Comparison of ENCODE assay signal across 13 cellular contexts in the genomic region with DNA sequence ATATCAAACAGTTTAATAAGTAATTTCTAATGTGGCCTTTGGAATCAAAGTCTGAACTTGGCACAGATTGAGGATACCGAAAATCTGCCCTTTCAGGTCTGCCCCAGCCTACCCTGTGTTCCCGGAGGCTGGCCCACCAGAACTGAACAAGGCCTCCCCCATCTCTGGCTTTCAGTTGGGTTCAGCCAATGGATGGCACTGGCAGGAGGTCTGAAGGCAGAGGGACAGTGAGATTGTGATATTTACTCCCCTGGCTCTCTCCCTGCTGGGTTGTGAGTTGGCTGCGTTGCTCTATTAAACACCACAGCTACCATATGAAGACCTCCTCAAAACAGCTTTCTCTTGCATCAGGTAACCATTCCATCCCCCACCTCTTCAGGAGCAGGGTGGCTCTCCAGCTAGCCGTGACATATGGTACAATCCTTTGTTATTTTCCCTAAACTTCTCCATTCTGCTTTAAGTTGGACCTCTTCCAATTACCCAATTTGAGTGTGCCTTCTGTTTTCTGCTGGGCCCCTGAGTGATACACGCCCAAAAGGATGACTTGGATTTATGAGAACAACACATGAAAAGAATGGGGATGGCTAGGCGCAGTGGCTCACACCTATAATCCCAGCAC. TPM values are rescaled to one million over a fixed set of nuclear protein-coding genes. Genes with fewer than 3 reads are reported as not detected.
DNase-seq lines count a peak whose midpoint lies in the region; ATAC-seq and TF ChIP-seq lines count a peak whose summit lies in the region.
"Had no signal": no experiment of that assay in that cellular context is flagged by ENCODE, and none has a peak within 500 bp of the region (broad histone marks: within the 10 kb centered on the region; RNA-seq: fewer than 3 reads in every experiment).

No MANE protein-coding gene starts in this region.

- H3K27me3 ChIP-seq in OCI-LY1 (ENCODE audit: insufficient read depth, low read length) (no peaks in the 10 kb centered on the region), subcutaneous abdominal adipose tissue (ENCODE audit: control insufficient read depth in 5 of 5, insufficient read depth in 4 of 5, low read length in 5 of 5) (no peaks in the 10 kb centered on the region), transverse colon (no peaks in the 10 kb centered on the region)
- H3K27me3 ChIP-seq: ascending aorta had no signal

- H3K9ac ChIP-seq in OCI-LY1 (ENCODE audit: low read length) (no peak overlapping the region; the same call in 1 of the 2 replicates), subcutaneous abdominal adipose tissue (ENCODE audit: low read length in 5 of 5) (peak overlapping the region in 2 of 5 donors; percentile 4 to 35)

- H3F3A ChIP-seq in OCI-LY1 (ENCODE audit: insufficient read depth, low read length), result 0 out of 2 replicates have a peak, but pooled peaks cover 5% of the 10 kb centered on the region

- no peak for TF ChIP-seq POLR2A in transverse colon (IDR thresholded peaks at IDR 0.05)

- TF ChIP-seq CTCF in OCI-LY1 (IDR thresholded peaks at IDR 0.05; ENCODE audit: low read length), result no peak
- no peak for TF ChIP-seq CTCF in fibroblast of mammary gland (conservative IDR thresholded peaks at IDR 0.05; ENCODE audit: control insufficient read depth, insufficient read depth, low read depth, low read length)
- TF ChIP-seq CTCF in transverse colon (IDR thresholded peaks at IDR 0.05), result no peak

- no peak overlapping the region for H2AFZ ChIP-seq in OCI-LY1 (ENCODE audit: low read length)

- no peaks in the 10 kb centered on the region for H3K9me2 ChIP-seq in OCI-LY1 (ENCODE audit: low read depth, low read length)

- TF ChIP-seq EP300 in transverse colon (IDR thresholded peaks at IDR 0.05; ENCODE audit: low read depth), result no peak

- peak overlapping the region; percentile 96 for H3K27ac ChIP-seq in OCI-LY1 (ENCODE audit: low read depth, low read length, poor library complexity, severe bottlenecking)
- peak overlapping the region; percentile 3 for H3K27ac ChIP-seq in subcutaneous abdominal adipose tissue (ENCODE audit: low read depth, low read length)
- no peak overlapping the region for H3K27ac ChIP-seq in transverse colon
- H3K27ac ChIP-seq: ascending aorta, VCaP had no signal

- intact Hi-C loops in transverse colon (cut with DNase I; ENCODE audit: low total_unique reads), result no loop called here

- H4K20me1 ChIP-seq in OCI-LY1 (ENCODE audit: insufficient read depth, low read length), result no peaks in the 10 kb centered on the region

- H3K4me2 ChIP-seq in OCI-LY1 (ENCODE audit: low read length), result peak overlapping the region; percentile 34; the same call in 1 of the 2 replicates

- peaks cover 27% of the 10 kb centered on the region for H3K79me2 ChIP-seq in OCI-LY1 (ENCODE audit: insufficient read depth, low read length)

- H3K4me3 ChIP-seq in OCI-LY1 (ENCODE audit: low read depth, low read length, poor library complexity, severe bottlenecking) (no peak overlapping the region), fibroblast of mammary gland (ENCODE audit: control insufficient read depth, low read depth, low read length) (no peak overlapping the region), subcutaneous abdominal adipose tissue (ENCODE audit: low read depth in 1 of 5, low read length in 5 of 5) (no peak overlapping the region), transverse colon (no peak overlapping the region)
- H3K4me3 ChIP-seq: ascending aorta had no signal

- H3K36me3 ChIP-seq in OCI-LY1 (ENCODE audit: insufficient read depth, low read length), result no peaks in the 10 kb centered on the region
- no peaks in the 10 kb centered on the region for H3K36me3 ChIP-seq in subcutaneous abdominal adipose tissue (ENCODE audit: control insufficient read depth in 5 of 5, insufficient read depth in 5 of 5, low read length in 5 of 5)
- no peaks in the 10 kb centered on the region for H3K36me3 ChIP-seq in transverse colon
- H3K36me3 ChIP-seq: ascending aorta had no signal

- in situ Hi-C loops in transverse colon (cut with MboI; ENCODE audit: low pct_ligation_motif_present in 1 of 4, low pct_unique_long_range_greater_than_20kb in 1 of 4, low sequenced_read_pairs in 3 of 4), result no loop called here

- ATAC-seq in HG03139 (IDR thresholded peaks at IDR 0.05; ENCODE audit: unreplicated experiment), result no peak

- H3K4me1 ChIP-seq in OCI-LY1 (ENCODE audit: insufficient read depth, low read length, severe bottlenecking) (peaks cover 91% of the 10 kb centered on the region), subcutaneous abdominal adipose tissue (ENCODE audit: control insufficient read depth in 5 of 5, insufficient read depth in 5 of 5, low read length in 5 of 5) (peaks cover 10 to 66% (median 56%) of the 10 kb centered on the region in 5 donors), transverse colon (peaks cover under 1 to 57% (median 27%) of the 10 kb centered on the region in 4 donors)

- WGBS in transverse colon (ENCODE audit: low coverage in 1 of 2), 2 donors, result 80 to 84% methylated on average over 3 to 6 of the region's 6 CpGs

- no peaks in the 10 kb centered on the region for H3K9me3 ChIP-seq in OCI-LY1 (ENCODE audit: low read length)
- no peaks in the 10 kb centered on the region for H3K9me3 ChIP-seq in subcutaneous abdominal adipose tissue (ENCODE audit: control insufficient read depth in 5 of 5, low read length in 5 of 5)
- no peaks in the 10 kb centered on the region for H3K9me3 ChIP-seq in transverse colon
- H3K9me3 ChIP-seq: ascending aorta had no signal

- DNase-seq in NCI-H1105 treated with DMSO at 0.1 percent for 48 hours (lab: John Stamatoyannopoulos, UW), result peak; percentile 29
- no peak for DNase-seq in NCI-H1105 (lab: John Stamatoyannopoulos, UW)
- DNase-seq in fibroblast of mammary gland (ENCODE audit: low read depth), result peak; percentile 38
- no peak for DNase-seq in transverse colon
- no peak for DNase-seq in dedifferentiated amniotic fluid mesenchymal stem cell (ENCODE audit: extremely low spot score)
- DNase-seq: activated T-cell treated with anti-CD3 and anti-CD28 coated beads, Interleukin-2, amount 50 U/mL, for 24 hours; NCI-H146; stimulated activated naive CD4-positive, alpha-beta T cell had no signal

RNA-seq across cellular contexts. Expression of a gene that starts 28.1 kb away (rescaled TPM):
- total RNA-seq in transverse colon, result 10 to 100 TPM; 38.5 to 68.5 (median 48.0) TPM

Comparison
In these comparisons a context has a peak if more than half of its experiments do, and no peak if none do; other contexts are left out.
1. DNase-seq: peak in NCI-H1105 treated with DMSO at 0.1 percent for 48 hours (single experiment) and fibroblast of mammary gland (single experiment); none in NCI-H1105 (single experiment), transverse colon (single experiment) and dedifferentiated amniotic fluid mesenchymal stem cell (single experiment).
2. H3K27ac ChIP-seq: peak in OCI-LY1 (single experiment) and subcutaneous abdominal adipose tissue (single experiment); none in transverse colon (0 of 4).